In the genomic region with DNA sequence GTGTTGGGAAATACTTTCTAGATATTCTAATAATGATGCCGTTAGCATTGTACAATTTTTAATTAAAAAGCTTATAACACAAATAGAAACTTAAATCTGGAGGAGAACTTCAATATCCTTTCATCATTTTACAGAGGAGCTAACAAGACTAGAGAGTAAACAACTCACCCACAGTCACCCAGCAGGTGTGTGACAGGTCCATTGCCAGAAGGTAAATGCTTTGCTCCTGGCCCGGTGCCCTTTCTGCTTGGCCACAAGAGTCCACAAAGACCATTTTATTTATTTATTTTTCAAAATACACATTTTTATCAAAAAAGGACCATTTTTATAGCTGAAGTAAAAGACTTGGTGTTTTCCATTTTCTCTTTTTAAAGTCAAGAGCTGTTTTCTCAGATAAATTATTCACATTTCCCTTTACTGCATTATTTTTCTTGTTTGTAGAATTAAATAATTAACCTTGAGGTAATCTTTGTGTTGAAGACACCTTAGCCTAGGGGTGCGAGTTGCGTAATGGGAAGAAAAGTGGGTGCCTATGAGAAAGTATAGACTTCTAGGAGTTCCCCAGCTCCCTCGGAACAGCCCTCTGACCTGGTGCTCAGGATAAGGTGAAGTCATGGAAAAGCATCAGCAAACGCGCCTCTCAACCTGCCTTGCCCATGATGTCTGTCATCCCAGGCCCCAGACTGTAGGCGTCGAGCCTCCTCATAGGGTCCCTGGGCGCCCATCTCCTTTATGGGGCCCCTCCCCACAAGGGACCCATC, we compare ENCODE assay signal across 25 cellular contexts. TPM values are rescaled to one million over a fixed set of nuclear protein-coding genes. Genes with fewer than 3 reads are reported as not detected.
DNase-seq lines count a peak whose midpoint lies in the region; ATAC-seq and TF ChIP-seq lines count a peak whose summit lies in the region.
"Had no signal": no experiment of that assay in that cellular context is flagged by ENCODE, and none has a peak within 500 bp of the region (broad histone marks: within the 10 kb centered on the region; RNA-seq: fewer than 3 reads in every experiment).

No MANE protein-coding gene starts in this region.

- H3K4me1 ChIP-seq in uterus: peaks cover 0 to 7% of the 10 kb centered on the region in 2 donors
- H3K4me1 ChIP-seq: heart right ventricle, neural progenitor cell, tibial nerve had no signal

- DNase-seq in DMS153 treated with DMSO at 0.1 percent for 48 hours (lab: John Stamatoyannopoulos, UW; ENCODE audit: unreplicated experiment) (peak; percentile 54), NCI-H1092 (lab: John Stamatoyannopoulos, UW) (peak; percentile 28), NCI-H510A (lab: John Stamatoyannopoulos, UW) (peak; percentile 56), left colon (peak; percentile 31 to 56), uterus (no peak), DMS 273 treated with DMSO at 0.1 percent for 48 hours (lab: John Stamatoyannopoulos, UW) (no peak)
- DNase-seq: activated CD4-positive, alpha-beta T cell treated with anti-CD3 and anti-CD28 coated beads, Interleukin-2, amount 50 U/mL, for 1 hour; activated gamma-delta T cell treated with Interleukin-2 at 50 U/mL for 16 hours; amniotic stem cell; dermis blood vessel endothelial cell; DND-41; H7; heart right ventricle; Karpas-422; left ventricle myocardium superior; NCI-H187; NCI-H524 treated with DMSO at 0.1 percent for 48 hours; SHP77 treated with DMSO at 0.1 percent for 48 hours; small intestine; stimulated activated CD4-positive, alpha-beta T cell treated with anti-CD3 and anti-CD28 coated beads, Interleukin-2, amount 100 ng/mL, for 48 hours; stimulated activated naive CD8-positive, alpha-beta T cell treated with anti-CD3 and anti-CD28 coated beads, Interleukin-15, Interleukin-2, amounts not matched to agents 100 U/mL and 50 U/mL, for 24 hours had no signal

- no peak for TF ChIP-seq POLR2A in uterus (IDR thresholded peaks at IDR 0.05)

- H3K4me3 ChIP-seq in uterus: no peak overlapping the region
- H3K4me3 ChIP-seq: heart right ventricle, neural progenitor cell, tibial nerve had no signal

- intact Hi-C loops in left colon (cut with DNase I, micrococcal nuclease): no loop called here
- intact Hi-C loops in uterus (cut with DNase I; ENCODE audit: low total_unique reads): no loop called here

- H3K27me3 ChIP-seq in uterus: no peaks in the 10 kb centered on the region
- H3K27me3 ChIP-seq: heart right ventricle, neural progenitor cell, tibial nerve had no signal

- H3K36me3 ChIP-seq in uterus: no peaks in the 10 kb centered on the region
- H3K36me3 ChIP-seq: neural progenitor cell had no signal

- ATAC-seq in left colon: peak; percentile 72
- ATAC-seq in HG03521 (IDR thresholded peaks at IDR 0.05; ENCODE audit: unreplicated experiment): no peak
- ATAC-seq in HG03095 (IDR thresholded peaks at IDR 0.05; ENCODE audit: unreplicated experiment): no peak
- ATAC-seq: heart right ventricle; left ventricle myocardium superior; stimulated activated naive CD8-positive, alpha-beta T cell treated with anti-CD3 and anti-CD28 coated beads, Interleukin-15, Interleukin-2, amounts not matched to agents 100 U/mL and 50 U/mL, for 24 hours had no signal

- TF ChIP-seq CTCF in uterus (IDR thresholded peaks at IDR 0.05): no peak

- peak overlapping the region in 1 of 2 donors; percentile 9 for H3K27ac ChIP-seq in uterus
- H3K27ac ChIP-seq: heart right ventricle, neural progenitor cell, tibial nerve had no signal

- no peaks in the 10 kb centered on the region for H3K9me3 ChIP-seq in uterus
- H3K9me3 ChIP-seq: heart right ventricle, tibial nerve had no signal

RNA-seq across cellular contexts. Expression of gene AMIGO2, which starts 26.3 kb away (rescaled TPM):
- total RNA-seq in left colon (1 to 10 TPM; 1.7 to 9.6 TPM), uterus (10 to 100 TPM in 3 of 4 donors, 1 to 10 TPM in 1; 4.7 to 34.1 (median 30.1) TPM)

RNA-seq across cellular contexts. Expression of gene PCED1B, which starts 26.7 kb away (rescaled TPM):
- total RNA-seq in left colon (1 to 10 TPM; 1.0 to 3.3 TPM), uterus (10 to 100 TPM in 2 of 4 donors, 1 to 10 TPM in 2; 1.0 to 46.6 (median 13.0) TPM)

Comparison
In these comparisons a context has a peak if more than half of its experiments do, and no peak if none do; other contexts are left out.
1. DNase-seq: peak in DMS153 treated with DMSO at 0.1 percent for 48 hours (single experiment), NCI-H1092 (single experiment), NCI-H510A (single experiment) and left colon (2 of 2); none in uterus (0 of 2) and DMS 273 treated with DMSO at 0.1 percent for 48 hours (single experiment).